Comparison of ENCODE assay signal across 11 cellular contexts in genomic region chr18:23281626-23282436, GRCh38.
A peak's percentile ranks its signal among the peaks of the same experiment; 100 is the strongest.
DNase-seq lines count a peak whose midpoint lies in the region; ATAC-seq and TF ChIP-seq lines count a peak whose summit lies in the region.
"Had no signal": no experiment of that assay in that cellular context is flagged by ENCODE, and none has a peak within 500 bp of the region (broad histone marks: within the 10 kb centered on the region; RNA-seq: fewer than 3 reads in every experiment).

No MANE protein-coding gene starts in this region.

- WGBS in esophagus, 2 donors: 44 to 55% methylated on average over 14 of the region's 14 CpGs

- CTCF ChIA-PET in PC-3 (lab: Charles Lee): no interaction called here

- intact Hi-C loops in PC-3 (cut with micrococcal nuclease): loop anchor here (5.0 kb wide), 1 partner anchor 150 kb away; no protein-coding TSS in a partner anchor

- H3K9me3 ChIP-seq in PC-3 (ENCODE audit: low read length): no peaks in the 10 kb centered on the region
- peaks cover 0 to 5% of the 10 kb centered on the region in 2 donors for H3K9me3 ChIP-seq in esophagus (ENCODE audit: control insufficient read depth in 2 of 2, insufficient read depth in 1 of 2, low read depth in 1 of 2, low read length in 1 of 2)
- H3K9me3 ChIP-seq: thoracic aorta had no signal

- peaks cover 49% of the 10 kb centered on the region for H3K4me1 ChIP-seq in PC-3 (ENCODE audit: insufficient read depth, low read length)
- H3K4me1 ChIP-seq in esophagus (ENCODE audit: control insufficient read depth in 2 of 2, insufficient read depth in 2 of 2, low read length in 1 of 2): peaks cover 2 to 5% of the 10 kb centered on the region in 2 donors

- H3K27ac ChIP-seq in PC-3 (ENCODE audit: low read length) (peak overlapping the region; percentile 93), esophagus (ENCODE audit: low read depth in 2 of 2, low read length in 1 of 2) (peak overlapping the region; percentile 40 to 57)

- no peaks in the 10 kb centered on the region for H3K79me2 ChIP-seq in PC-3 (ENCODE audit: low read length)

- H3K9ac ChIP-seq in PC-3 (ENCODE audit: low read length): peak overlapping the region; percentile 61

- H3K27me3 ChIP-seq in PC-3 (ENCODE audit: low read length): no peaks in the 10 kb centered on the region
- no peaks in the 10 kb centered on the region for H3K27me3 ChIP-seq in esophagus (ENCODE audit: control insufficient read depth in 1 of 2, insufficient read depth in 2 of 2, low read length in 2 of 2)

- H2AFZ ChIP-seq in PC-3 (ENCODE audit: low read length): peak overlapping the region; percentile 71

- peak; percentile 65 for ATAC-seq in PC-3
- ATAC-seq in GM19397 (IDR thresholded peaks at IDR 0.05; ENCODE audit: unreplicated experiment): no peak
- ATAC-seq in GM21526 (IDR thresholded peaks at IDR 0.05; ENCODE audit: low FRiP score, unreplicated experiment): no peak

- no peak for TF ChIP-seq CTCF in PC-3 (conservative IDR thresholded peaks at IDR 0.05; ENCODE audit: low read depth, low read length)
- TF ChIP-seq CTCF in GM13977 (IDR thresholded peaks at IDR 0.05; ENCODE audit: extremely low read depth, insufficient read depth, missing control alignments): no peak

- peak overlapping the region; percentile 34 for H3K4me2 ChIP-seq in PC-3 (ENCODE audit: low read length)

- no peaks in the 10 kb centered on the region for H4K20me1 ChIP-seq in PC-3 (ENCODE audit: low read length)

- H3F3A ChIP-seq in PC-3 (ENCODE audit: low read length, unreplicated experiment): no peaks in the 10 kb centered on the region

- H3K9me2 ChIP-seq in PC-3 (replicated peaks; ENCODE audit: low read length): no peaks in the 10 kb centered on the region

- no TSS peak for BruUV-seq in PC-3 (replicated peaks; lab: Mats Ljungman, UMichigan)

- H3K4me3 ChIP-seq in PC-3 (ENCODE audit: low read length): no peak overlapping the region
- no peak overlapping the region for H3K4me3 ChIP-seq in esophagus (ENCODE audit: low read depth in 1 of 2, low read length in 2 of 2)
- H3K4me3 ChIP-seq: thoracic aorta had no signal

- peak; percentile 8 to 27 for DNase-seq in NCI-H187 (lab: John Stamatoyannopoulos, UW)
- no peak for DNase-seq in NCI-H187 treated with DMSO at 0.1 percent for 48 hours (lab: John Stamatoyannopoulos, UW)
- DNase-seq in PC-3: peak; percentile 98
- DNase-seq in retina: peak; percentile 38
- no peak for DNase-seq in GM13977 (ENCODE audit: low spot score)
- DNase-seq: activated naive CD4-positive, alpha-beta T cell treated with anti-CD3 and anti-CD28 coated beads for 36 hours; NCI-H524 treated with DMSO at 0.1 percent for 48 hours had no signal

- POLR2A ChIA-PET in PC-3 (lab: Charles Lee; ENCODE audit: unreplicated experiment): no interaction called here

- no peaks in the 10 kb centered on the region for H3K36me3 ChIP-seq in PC-3 (ENCODE audit: low read depth, low read length)
- H3K36me3 ChIP-seq in esophagus (ENCODE audit: control insufficient read depth in 2 of 2, insufficient read depth in 2 of 2, low read length in 1 of 2): no peaks in the 10 kb centered on the region
- H3K36me3 ChIP-seq: thoracic aorta had no signal

- in situ Hi-C loops in GM13977 (cut with MboI; ENCODE audit: low pct_unique_long_range_greater_than_20kb, low sequenced_read_pairs, unreplicated experiment): no loop called here

Comparison
In these comparisons a context has a peak if more than half of its experiments do, and no peak if none do; other contexts are left out.
1. DNase-seq: peak in NCI-H187 (2 of 2), PC-3 (single experiment) and retina (single experiment); none in NCI-H187 treated with DMSO at 0.1 percent for 48 hours (single experiment) and GM13977 (single experiment).